ENCODE assay signal across 2 cellular contexts in genomic region chr19:39156891-39157230, GRCh38.
TF ChIP-seq lines count a peak whose summit lies in the region.

No MANE protein-coding gene starts in this region.

TF ChIP-seq in H1, 55 proteins besides CTCF, POLR2A, EP300 and RAD21:
- TF ChIP-seq, protein P1, sequence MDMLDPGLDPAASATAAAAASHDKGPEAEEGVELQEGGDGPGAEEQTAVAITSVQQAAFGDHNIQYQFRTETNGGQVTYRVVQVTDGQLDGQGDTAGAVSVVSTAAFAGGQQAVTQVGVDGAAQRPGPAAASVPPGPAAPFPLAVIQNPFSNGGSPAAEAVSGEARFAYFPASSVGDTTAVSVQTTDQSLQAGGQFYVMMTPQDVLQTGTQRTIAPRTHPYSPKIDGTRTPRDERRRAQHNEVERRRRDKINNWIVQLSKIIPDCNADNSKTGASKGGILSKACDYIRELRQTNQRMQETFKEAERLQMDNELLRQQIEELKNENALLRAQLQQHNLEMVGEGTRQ (IDR thresholded peaks at IDR 0.05; ENCODE audit: low read length) = no peak
- TF ChIP-seq RBBP5 (IDR thresholded peaks at IDR 0.05; ENCODE audit: borderline replicate concordance, low read depth, low read length) (no peak), CEBPB (IDR thresholded peaks at IDR 0.05; ENCODE audit: low read depth, low read length) (no peak), SUZ12 (IDR thresholded peaks at IDR 0.05; ENCODE audit: low read length) (no peak), NANOG (IDR thresholded peaks at IDR 0.05; ENCODE audit: insufficient read depth, low read depth, low read length, poor library complexity, severe bottlenecking) (no peak), BCL11A (IDR thresholded peaks at IDR 0.05; ENCODE audit: low read depth in 2 of 2, low read length in 2 of 2) (no peak)
TF ChIP-seq in H1: peak in this region for 0.

TF ChIP-seq in WTC11, 78 proteins besides CTCF, POLR2A, EP300 and RAD21:
- TF ChIP-seq KAT7 (CRISPR knock-in tag; IDR thresholded peaks at IDR 0.05; ENCODE audit: borderline replicate concordance) (no peak), ETV6 (CRISPR knock-in tag; IDR thresholded peaks at IDR 0.05) (no peak), NR1H2 (CRISPR knock-in tag; IDR thresholded peaks at IDR 0.05) (no peak)
- TF ChIP-seq, protein P2, sequence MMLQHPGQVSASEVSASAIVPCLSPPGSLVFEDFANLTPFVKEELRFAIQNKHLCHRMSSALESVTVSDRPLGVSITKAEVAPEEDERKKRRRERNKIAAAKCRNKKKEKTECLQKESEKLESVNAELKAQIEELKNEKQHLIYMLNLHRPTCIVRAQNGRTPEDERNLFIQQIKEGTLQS (CRISPR knock-in tag; conservative IDR thresholded peaks at IDR 0.05) = no peak
